2 cellular contexts compared by ENCODE assay signal in the genomic region with DNA sequence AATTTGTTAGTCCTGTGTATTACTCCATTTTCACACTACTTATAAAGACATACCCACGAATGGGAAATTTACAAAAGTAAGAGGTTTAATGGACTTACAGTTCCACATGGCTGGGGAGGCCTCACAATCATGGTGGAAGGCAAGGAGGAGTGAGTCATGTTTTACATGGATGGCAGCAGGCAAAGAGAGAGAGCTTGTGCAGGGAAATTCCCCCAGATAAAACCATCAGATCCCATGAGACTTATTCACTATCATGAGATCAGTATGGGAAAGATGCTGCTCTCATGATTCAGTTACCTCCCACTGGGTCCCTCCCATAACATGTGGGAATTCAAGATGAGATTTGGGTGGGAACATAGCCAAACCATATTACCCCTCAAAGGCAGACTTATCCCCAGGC. TPM values are rescaled to one million over a fixed set of nuclear protein-coding genes. Genes with fewer than 3 reads are reported as not detected.
"Had no signal": no experiment of that assay in that cellular context is flagged by ENCODE, and none has a peak within 500 bp of the region (broad histone marks: within the 10 kb centered on the region; RNA-seq: fewer than 3 reads in every experiment).

No MANE protein-coding gene starts in this region.

RNA-seq across cellular contexts. Expression of a gene that starts 35.7 kb away (rescaled TPM):
- total RNA-seq: activated CD4-positive, alpha-beta T cell treated with anti-CD3 and anti-CD28 coated beads, Interleukin-2, amount 10 ng/mL, durations not matched to agents 7 days and 5 days; T-helper 17 cell had no signal
